1 cellular context compared by ENCODE assay signal in the genomic region with DNA sequence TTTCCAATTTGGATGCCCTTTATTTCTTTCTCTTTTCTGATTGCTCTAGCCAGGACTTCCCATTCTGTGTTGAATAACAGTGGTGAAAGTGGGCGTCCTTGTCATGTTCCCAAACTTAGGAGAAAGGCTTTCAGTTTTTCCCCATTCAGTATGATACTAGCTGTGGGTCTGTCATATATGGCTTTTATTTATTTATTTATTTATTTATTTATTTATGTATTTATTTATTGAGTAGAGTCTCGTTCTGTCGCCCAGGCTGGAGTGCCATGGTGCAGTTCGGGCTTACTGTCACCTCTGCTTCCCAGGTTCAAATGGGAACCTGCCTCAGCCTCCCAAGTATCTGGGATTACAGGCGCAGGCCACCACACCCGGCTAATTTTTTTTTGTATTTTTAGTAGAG.
TF ChIP-seq lines count a peak whose summit lies in the region.
"Not testable (repeated sequence)": the region's sequence is repeated elsewhere in the genome, so short reads cannot be mapped to it uniquely, and the experiment has no call there.

No MANE protein-coding gene starts in this region.

- not testable (repeated sequence) for H3K36me3 ChIP-seq in HEK293 (ENCODE audit: control insufficient read depth in 2 of 2, insufficient read depth in 1 of 2, low read length in 2 of 2)

- H3K4me3 ChIP-seq in HEK293 (ENCODE audit: low read depth, low read length) = not testable (repeated sequence)

- not testable (repeated sequence) for TF ChIP-seq CTCF in HEK293 (tag by site-specific recombination; IDR thresholded peaks at IDR 0.05)

- POLR2A ChIA-PET in HEK293 (lab: Yijun Ruan, JAX) = not testable (repeated sequence)

- CTCF ChIA-PET in HEK293 (lab: Yijun Ruan, JAX) = not testable (repeated sequence)

- not testable (repeated sequence) for H3K4me1 ChIP-seq in HEK293 (ENCODE audit: control insufficient read depth, insufficient read depth, low read length)

- H3K27ac ChIP-seq in HEK293 (ENCODE audit: extremely low read depth, low read depth, low read length) = not testable (repeated sequence)

- H3K9me3 ChIP-seq in HEK293 (ENCODE audit: control insufficient read depth, insufficient read depth, low read depth, low read length) = not testable (repeated sequence)

TF ChIP-seq in HEK293, 187 proteins besides CTCF, POLR2A, EP300 and RAD21:
- TF ChIP-seq ZNF426 (tag by site-specific recombination; IDR thresholded peaks at IDR 0.05) (peak; percentile 42), ZBTB8A (tag by site-specific recombination; IDR thresholded peaks at IDR 0.05) (0 out of 2 replicates have a peak, but pooled peaks have one; percentile 46), ZNF560 (tag by site-specific recombination; IDR thresholded peaks at IDR 0.05; ENCODE audit: borderline replicate concordance) (0 out of 2 replicates have a peak, but pooled peaks have one; percentile 12), ZNF623 (tag by site-specific recombination; IDR thresholded peaks at IDR 0.05) (peak; percentile 31; the same call in 1 of the 2 replicates), ZNF555 (tag by site-specific recombination; conservative IDR thresholded peaks at IDR 0.05) (peak; percentile 30; the same call in 1 of the 2 replicates), ZNF433 (tag by site-specific recombination; IDR thresholded peaks at IDR 0.05; ENCODE audit: low read depth) (0 out of 2 replicates have a peak, but pooled peaks have one; percentile 43), ZNF394 (tag by site-specific recombination; IDR thresholded peaks at IDR 0.05; ENCODE audit: borderline replicate concordance) (peak; percentile 76; the same call in 1 of the 2 replicates), ZNF140 (tag by site-specific recombination; IDR thresholded peaks at IDR 0.05) (peak; percentile 22; the same call in 1 of the 2 replicates)
- TF ChIP-seq, protein P1, sequence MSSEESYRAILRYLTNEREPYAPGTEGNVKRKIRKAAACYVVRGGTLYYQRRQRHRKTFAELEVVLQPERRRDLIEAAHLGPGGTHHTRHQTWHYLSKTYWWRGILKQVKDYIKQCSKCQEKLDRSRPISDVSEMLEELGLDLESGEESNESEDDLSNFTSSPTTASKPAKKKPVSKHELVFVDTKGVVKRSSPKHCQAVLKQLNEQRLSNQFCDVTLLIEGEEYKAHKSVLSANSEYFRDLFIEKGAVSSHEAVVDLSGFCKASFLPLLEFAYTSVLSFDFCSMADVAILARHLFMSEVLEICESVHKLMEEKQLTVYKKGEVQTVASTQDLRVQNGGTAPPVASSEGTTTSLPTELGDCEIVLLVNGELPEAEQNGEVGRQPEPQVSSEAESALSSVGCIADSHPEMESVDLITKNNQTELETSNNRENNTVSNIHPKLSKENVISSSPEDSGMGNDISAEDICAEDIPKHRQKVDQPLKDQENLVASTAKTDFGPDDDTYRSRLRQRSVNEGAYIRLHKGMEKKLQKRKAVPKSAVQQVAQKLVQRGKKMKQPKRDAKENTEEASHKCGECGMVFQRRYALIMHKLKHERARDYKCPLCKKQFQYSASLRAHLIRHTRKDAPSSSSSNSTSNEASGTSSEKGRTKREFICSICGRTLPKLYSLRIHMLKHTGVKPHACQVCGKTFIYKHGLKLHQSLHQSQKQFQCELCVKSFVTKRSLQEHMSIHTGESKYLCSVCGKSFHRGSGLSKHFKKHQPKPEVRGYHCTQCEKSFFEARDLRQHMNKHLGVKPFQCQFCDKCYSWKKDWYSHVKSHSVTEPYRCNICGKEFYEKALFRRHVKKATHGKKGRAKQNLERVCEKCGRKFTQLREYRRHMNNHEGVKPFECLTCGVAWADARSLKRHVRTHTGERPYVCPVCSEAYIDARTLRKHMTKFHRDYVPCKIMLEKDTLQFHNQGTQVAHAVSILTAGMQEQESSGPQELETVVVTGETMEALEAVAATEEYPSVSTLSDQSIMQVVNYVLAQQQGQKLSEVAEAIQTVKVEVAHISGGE (tag by site-specific recombination; conservative IDR thresholded peaks at IDR 0.05; ENCODE audit: low read depth) = peak; percentile 50
- TF ChIP-seq, protein P2, sequence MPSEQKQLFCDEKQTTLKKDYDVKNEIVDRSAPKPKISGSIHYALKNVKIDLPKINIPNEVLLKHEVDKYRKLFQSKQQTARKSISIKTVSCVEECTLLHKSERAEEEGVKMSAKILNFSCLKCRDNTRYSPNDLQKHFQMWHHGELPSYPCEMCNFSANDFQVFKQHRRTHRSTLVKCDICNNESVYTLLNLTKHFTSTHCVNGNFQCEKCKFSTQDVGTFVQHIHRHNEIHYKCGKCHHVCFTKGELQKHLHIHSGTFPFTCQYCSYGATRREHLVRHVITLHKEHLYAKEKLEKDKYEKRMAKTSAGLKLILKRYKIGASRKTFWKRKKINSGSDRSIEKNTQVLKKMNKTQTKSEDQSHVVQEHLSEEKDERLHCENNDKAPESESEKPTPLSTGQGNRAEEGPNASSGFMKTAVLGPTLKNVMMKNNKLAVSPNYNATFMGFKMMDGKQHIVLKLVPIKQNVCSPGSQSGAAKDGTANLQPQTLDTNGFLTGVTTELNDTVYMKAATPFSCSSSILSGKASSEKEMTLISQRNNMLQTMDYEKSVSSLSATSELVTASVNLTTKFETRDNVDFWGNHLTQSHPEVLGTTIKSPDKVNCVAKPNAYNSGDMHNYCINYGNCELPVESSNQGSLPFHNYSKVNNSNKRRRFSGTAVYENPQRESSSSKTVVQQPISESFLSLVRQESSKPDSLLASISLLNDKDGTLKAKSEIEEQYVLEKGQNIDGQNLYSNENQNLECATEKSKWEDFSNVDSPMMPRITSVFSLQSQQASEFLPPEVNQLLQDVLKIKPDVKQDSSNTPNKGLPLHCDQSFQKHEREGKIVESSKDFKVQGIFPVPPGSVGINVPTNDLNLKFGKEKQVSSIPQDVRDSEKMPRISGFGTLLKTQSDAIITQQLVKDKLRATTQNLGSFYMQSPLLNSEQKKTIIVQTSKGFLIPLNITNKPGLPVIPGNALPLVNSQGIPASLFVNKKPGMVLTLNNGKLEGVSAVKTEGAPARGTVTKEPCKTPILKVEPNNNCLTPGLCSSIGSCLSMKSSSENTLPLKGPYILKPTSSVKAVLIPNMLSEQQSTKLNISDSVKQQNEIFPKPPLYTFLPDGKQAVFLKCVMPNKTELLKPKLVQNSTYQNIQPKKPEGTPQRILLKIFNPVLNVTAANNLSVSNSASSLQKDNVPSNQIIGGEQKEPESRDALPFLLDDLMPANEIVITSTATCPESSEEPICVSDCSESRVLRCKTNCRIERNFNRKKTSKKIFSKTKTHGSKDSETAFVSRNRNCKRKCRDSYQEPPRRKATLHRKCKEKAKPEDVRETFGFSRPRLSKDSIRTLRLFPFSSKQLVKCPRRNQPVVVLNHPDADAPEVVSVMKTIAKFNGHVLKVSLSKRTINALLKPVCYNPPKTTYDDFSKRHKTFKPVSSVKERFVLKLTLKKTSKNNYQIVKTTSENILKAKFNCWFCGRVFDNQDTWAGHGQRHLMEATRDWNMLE (tag by site-specific recombination; conservative IDR thresholded peaks at IDR 0.05; ENCODE audit: low read depth) = peak; percentile 67
